12 cellular contexts compared by ENCODE assay signal in the genomic region with DNA sequence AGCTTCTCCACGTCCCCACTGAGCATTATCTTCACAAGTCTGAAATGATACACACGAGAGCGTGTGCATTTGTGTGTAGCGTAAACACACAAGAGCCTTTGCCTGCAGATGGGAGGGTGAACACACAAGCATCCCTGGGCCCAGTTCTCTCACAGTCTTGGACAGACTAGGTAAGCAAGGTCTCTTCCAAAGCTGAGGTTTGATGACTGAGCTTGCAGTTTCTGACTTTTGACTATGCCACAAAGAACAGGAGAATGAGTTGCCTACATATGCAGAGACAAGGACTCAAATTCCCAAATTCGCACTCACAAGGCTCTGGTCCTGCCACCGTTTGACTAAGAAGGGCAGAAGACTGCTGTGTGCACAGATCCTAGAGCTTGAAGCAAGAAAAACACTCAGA. TPM values are rescaled to one million over a fixed set of nuclear protein-coding genes. Genes with fewer than 3 reads are reported as not detected.
DNase-seq lines count a peak whose midpoint lies in the region; ATAC-seq and TF ChIP-seq lines count a peak whose summit lies in the region.
"Had no signal": no experiment of that assay in that cellular context is flagged by ENCODE, and none has a peak within 500 bp of the region (broad histone marks: within the 10 kb centered on the region; RNA-seq: fewer than 3 reads in every experiment).

No MANE protein-coding gene starts in this region.

- H3K27me3 ChIP-seq in thyroid gland: no peaks in the 10 kb centered on the region

- no peaks in the 10 kb centered on the region for H3K27me3 Mint-ChIP-seq in activated naive CD4-positive, alpha-beta T cell treated with anti-CD3 and anti-CD28 coated beads, Interleukin-2, amount 10 ng/mL, durations not matched to agents 7 days and 5 days
- no peaks in the 10 kb centered on the region for H3K27me3 Mint-ChIP-seq in dendritic cell treated with granulocyte-macrophage colony-stimulating factor and Interleukin-4, amounts not matched to agents 40 ng/mL and 50 ng/mL, for 4 days
- H3K27me3 Mint-ChIP-seq: naive thymus-derived CD8-positive, alpha-beta T cell had no signal

- peaks cover 60% of the 10 kb centered on the region for H3K36me3 Mint-ChIP-seq in activated naive CD4-positive, alpha-beta T cell treated with anti-CD3 and anti-CD28 coated beads, Interleukin-2, amount 10 ng/mL, durations not matched to agents 7 days and 5 days
- H3K36me3 Mint-ChIP-seq in dendritic cell treated with granulocyte-macrophage colony-stimulating factor and Interleukin-4, amounts not matched to agents 40 ng/mL and 50 ng/mL, for 4 days (ENCODE audit: low read depth): peaks cover 43% of the 10 kb centered on the region

- H3K27ac ChIP-seq in thyroid gland: peak overlapping the region in 2 of 3 donors; percentile 58 to 65

- peak; percentile 4 for ATAC-seq in HG03095 (IDR thresholded peaks at IDR 0.05; ENCODE audit: unreplicated experiment)
- ATAC-seq: HCT116 had no signal

- intact Hi-C loops in dendritic cell treated with granulocyte-macrophage colony-stimulating factor and Interleukin-4, amounts not matched to agents 40 ng/mL and 50 ng/mL, for 4 days (cut with micrococcal nuclease): loop anchor here (5.0 kb wide), 1 partner anchor 34 kb away; no protein-coding TSS in a partner anchor
- intact Hi-C loops in thyroid gland (cut with DNase I): no loop called here

- no peak for TF ChIP-seq CTCF in thyroid gland (IDR thresholded peaks at IDR 0.05)

- no peaks in the 10 kb centered on the region for H3K36me3 ChIP-seq in thyroid gland

- no peak overlapping the region for H3K4me3 Mint-ChIP-seq in activated naive CD4-positive, alpha-beta T cell treated with anti-CD3 and anti-CD28 coated beads, Interleukin-2, amount 10 ng/mL, durations not matched to agents 7 days and 5 days
- no peak overlapping the region for H3K4me3 Mint-ChIP-seq in dendritic cell treated with granulocyte-macrophage colony-stimulating factor and Interleukin-4, amounts not matched to agents 40 ng/mL and 50 ng/mL, for 4 days

- no peak overlapping the region for H3K4me3 ChIP-seq in thyroid gland (replicated peaks in 1 of 3)

- H3K9me3 Mint-ChIP-seq in activated naive CD4-positive, alpha-beta T cell treated with anti-CD3 and anti-CD28 coated beads, Interleukin-2, amount 10 ng/mL, durations not matched to agents 7 days and 5 days: no peaks in the 10 kb centered on the region
- H3K9me3 Mint-ChIP-seq in dendritic cell treated with granulocyte-macrophage colony-stimulating factor and Interleukin-4, amounts not matched to agents 40 ng/mL and 50 ng/mL, for 4 days: no peaks in the 10 kb centered on the region
- H3K9me3 Mint-ChIP-seq: naive thymus-derived CD8-positive, alpha-beta T cell had no signal

- H3K27ac Mint-ChIP-seq in activated naive CD4-positive, alpha-beta T cell treated with anti-CD3 and anti-CD28 coated beads, Interleukin-2, amount 10 ng/mL, durations not matched to agents 7 days and 5 days: peak overlapping the region; percentile 72
- peak overlapping the region; percentile 86 for H3K27ac Mint-ChIP-seq in dendritic cell treated with granulocyte-macrophage colony-stimulating factor and Interleukin-4, amounts not matched to agents 40 ng/mL and 50 ng/mL, for 4 days

- CTCF ChIA-PET in activated naive CD4-positive, alpha-beta T cell treated with anti-CD3 and anti-CD28 coated beads, Interleukin-2, amount 10 ng/mL, durations not matched to agents 7 days and 5 days (lab: Charles Lee): interaction anchor here (0.8 to 3.0 kb wide), 10 partner anchors 8 to 55 kb away, joined by 3 to 24 read pairs (median 6); no protein-coding TSS in a partner anchor

- peaks cover 78% of the 10 kb centered on the region for H3K4me1 Mint-ChIP-seq in activated naive CD4-positive, alpha-beta T cell treated with anti-CD3 and anti-CD28 coated beads, Interleukin-2, amount 10 ng/mL, durations not matched to agents 7 days and 5 days
- H3K4me1 Mint-ChIP-seq in dendritic cell treated with granulocyte-macrophage colony-stimulating factor and Interleukin-4, amounts not matched to agents 40 ng/mL and 50 ng/mL, for 4 days (ENCODE audit: low read depth): peaks cover 50% of the 10 kb centered on the region

- WGBS in thyroid gland, 2 donors: 86 to 90% methylated on average over 6 of the region's 6 CpGs

- TF ChIP-seq POLR2A in thyroid gland (IDR thresholded peaks at IDR 0.05): no peak

- H3K9me3 ChIP-seq in thyroid gland: no peaks in the 10 kb centered on the region
- H3K9me3 ChIP-seq: SK-N-SH had no signal

- H3K4me1 ChIP-seq in thyroid gland: peaks cover 17 to 67% of the 10 kb centered on the region in 2 donors

- no peak for DNase-seq in activated naive CD4-positive, alpha-beta T cell treated with anti-CD3 and anti-CD28 coated beads, Interleukin-2, amount 10 ng/mL, durations not matched to agents 7 days and 5 days
- DNase-seq in activated naive CD4-positive, alpha-beta T cell (lab: John Stamatoyannopoulos, UW): no peak
- DNase-seq in thyroid gland (no peak), DMS53 treated with DMSO at 0.1 percent for 48 hours (lab: John Stamatoyannopoulos, UW; ENCODE audit: unreplicated experiment) (no peak), NCI-H1105 (lab: John Stamatoyannopoulos, UW) (no peak), HuH-7.5 (ENCODE audit: low spot score) (no peak)
- DNase-seq: naive thymus-derived CD8-positive, alpha-beta T cell; NCI-H2227 treated with DMSO at 0.1 percent for 48 hours; SK-N-SH had no signal

RNA-seq across cellular contexts. Expression of a gene that starts 55.8 kb away (rescaled TPM):
- 10 to 100 TPM; 37.6 to 96.3 (median 80.4) TPM for total RNA-seq in thyroid gland
